9 cellular contexts compared by ENCODE assay signal in the genomic region with DNA sequence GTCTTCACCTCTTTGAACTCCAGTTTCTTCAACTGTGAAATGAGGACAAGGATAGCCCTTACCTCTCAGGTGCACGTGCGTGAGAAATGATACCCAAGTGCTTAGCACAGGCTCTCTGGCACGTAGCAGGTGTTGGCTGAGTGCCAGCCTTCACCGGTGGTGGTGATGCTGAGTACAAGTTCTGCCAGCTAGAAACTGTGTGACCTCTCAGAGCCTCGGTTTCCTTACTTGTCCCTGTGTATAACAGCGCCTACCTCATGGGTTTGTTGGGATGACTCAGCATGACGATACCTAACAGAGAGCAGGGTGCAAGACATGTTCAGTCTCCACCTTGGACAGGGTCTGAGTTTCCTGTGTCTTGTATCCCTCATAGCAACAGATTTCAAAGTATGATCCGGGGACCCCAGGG.
DNase-seq lines count a peak whose midpoint lies in the region; ATAC-seq and TF ChIP-seq lines count a peak whose summit lies in the region.
"Had no signal": no experiment of that assay in that cellular context is flagged by ENCODE, and none has a peak within 500 bp of the region (broad histone marks: within the 10 kb centered on the region; RNA-seq: fewer than 3 reads in every experiment).

No MANE protein-coding gene starts in this region.

- WGBS in esophagus squamous epithelium, 2 donors = 20 to 48% methylated on average over 6 to 8 of the region's 8 CpGs
- WGBS in psoas muscle, 3 donors = 30 to 43% (median 31%) methylated on average over 8 of the region's 8 CpGs

- peaks cover 0 to 62% (median 0%) of the 10 kb centered on the region in 3 donors for H3K4me1 ChIP-seq in esophagus squamous epithelium
- H3K4me1 ChIP-seq in psoas muscle = peaks cover 36% of the 10 kb centered on the region

- intact Hi-C loops in esophagus squamous epithelium (cut with DNase I) (no loop called here), psoas muscle (cut with DNase I) (no loop called here)

- peak; percentile 23 for DNase-seq in EH (ENCODE audit: low read depth)
- DNase-seq in NCI-H2171 (lab: John Stamatoyannopoulos, UW) = peak; percentile 65
- no peak for DNase-seq in esophagus squamous epithelium (lab: John Stamatoyannopoulos, UW)
- DNase-seq in psoas muscle = peak; percentile 61 to 87
- no peak for DNase-seq in stimulated activated naive CD8-positive, alpha-beta T cell treated with anti-CD3 and anti-CD28 coated beads, Interleukin-15, Interleukin-2, amounts not matched to agents 100 U/mL and 50 U/mL, for 24 hours
- no peak for DNase-seq in stimulated activated CD4-positive, alpha-beta T cell treated with anti-CD3 and anti-CD28 coated beads, Interleukin-4, amount 100 ng/mL, for 1 hour
- DNase-seq: effector CD8-positive, alpha-beta T cell had no signal

- H3K9me3 ChIP-seq in esophagus squamous epithelium (no peaks in the 10 kb centered on the region), psoas muscle (no peaks in the 10 kb centered on the region)

- peak; percentile 41 to 55 (median 52) for ATAC-seq in psoas muscle
- ATAC-seq in HG02759 (IDR thresholded peaks at IDR 0.05; ENCODE audit: unreplicated experiment) = no peak
- no peak for ATAC-seq in stimulated activated naive CD8-positive, alpha-beta T cell treated with anti-CD3 and anti-CD28 coated beads, Interleukin-15, Interleukin-2, amounts not matched to agents 100 U/mL and 50 U/mL, for 24 hours
- no peak for ATAC-seq in GM19035 (IDR thresholded peaks at IDR 0.05; ENCODE audit: unreplicated experiment)

- H3K36me3 ChIP-seq in esophagus squamous epithelium (peaks cover 0 to 27% (median 0%) of the 10 kb centered on the region in 3 donors), psoas muscle (ENCODE audit: insufficient read depth in 1 of 2, low read depth in 1 of 2) (peaks cover 8 to 33% of the 10 kb centered on the region in 2 donors)

- TF ChIP-seq CTCF in esophagus squamous epithelium (IDR thresholded peaks at IDR 0.05) = no peak
- TF ChIP-seq CTCF in psoas muscle (IDR thresholded peaks at IDR 0.05) = no peak

- H3K27me3 ChIP-seq in esophagus squamous epithelium (no peaks in the 10 kb centered on the region), psoas muscle (ENCODE audit: insufficient read depth in 3 of 3, low read length in 2 of 3) (no peaks in the 10 kb centered on the region)

- no peak for TF ChIP-seq POLR2A in esophagus squamous epithelium (IDR thresholded peaks at IDR 0.05)

- H3K4me3 ChIP-seq in esophagus squamous epithelium (no peak overlapping the region), psoas muscle (no peak overlapping the region)

- H3K27ac ChIP-seq in esophagus squamous epithelium (peak overlapping the region in 3 of 4 donors; percentile 40 to 56 (median 53)), psoas muscle (peak overlapping the region; percentile 68)

Comparison
In these comparisons a context has a peak if more than half of its experiments do, and no peak if none do; other contexts are left out.
1. DNase-seq: peak in EH (single experiment), NCI-H2171 (single experiment) and psoas muscle (2 of 2); none in esophagus squamous epithelium (single experiment), stimulated activated naive CD8-positive, alpha-beta T cell treated with anti-CD3 and anti-CD28 coated beads, Interleukin-15, Interleukin-2, amounts not matched to agents 100 U/mL and 50 U/mL, for 24 hours (single experiment) and stimulated activated CD4-positive, alpha-beta T cell treated with anti-CD3 and anti-CD28 coated beads, Interleukin-4, amount 100 ng/mL, for 1 hour (single experiment).
2. ATAC-seq: peak in psoas muscle (4 of 4); none in HG02759 (single experiment), stimulated activated naive CD8-positive, alpha-beta T cell treated with anti-CD3 and anti-CD28 coated beads, Interleukin-15, Interleukin-2, amounts not matched to agents 100 U/mL and 50 U/mL, for 24 hours (single experiment) and GM19035 (single experiment).